In the genomic region with DNA sequence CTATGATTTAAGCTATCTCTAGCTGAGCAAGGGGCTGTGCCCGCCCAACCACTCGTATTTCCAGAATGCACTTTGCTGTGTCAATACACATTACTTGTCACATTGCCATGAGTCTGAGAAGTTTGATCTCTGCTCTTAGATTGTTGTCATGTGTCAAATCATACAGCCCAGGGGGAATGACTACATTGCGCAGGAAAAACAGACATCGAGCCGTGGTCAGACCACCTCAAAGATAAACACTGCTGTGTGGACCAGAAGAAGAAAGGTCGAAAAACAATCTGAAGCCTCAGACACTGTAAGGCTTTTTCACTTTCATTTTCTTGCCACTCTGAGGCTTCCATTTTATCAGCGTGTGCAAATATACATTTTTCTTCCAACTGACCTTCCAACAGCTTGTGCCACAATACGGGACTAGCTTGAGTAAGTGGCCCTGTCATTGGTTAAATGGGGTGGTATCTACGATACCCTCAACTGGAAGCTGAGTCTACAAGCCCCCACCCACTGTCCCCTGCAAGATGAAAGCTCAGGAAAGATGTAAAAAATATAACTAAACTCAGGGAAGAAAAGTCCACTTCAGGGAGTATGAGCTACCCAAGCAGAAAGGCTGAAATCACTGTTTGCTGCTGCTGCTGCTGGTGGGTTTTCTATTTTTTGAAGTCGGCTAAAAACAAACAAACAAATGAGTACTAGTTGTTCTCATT, we compare ENCODE assay signal across 10 cellular contexts.
DNase-seq lines count a peak whose midpoint lies in the region; ATAC-seq and TF ChIP-seq lines count a peak whose summit lies in the region.
"Had no signal": no experiment of that assay in that cellular context is flagged by ENCODE, and none has a peak within 500 bp of the region (broad histone marks: within the 10 kb centered on the region; RNA-seq: fewer than 3 reads in every experiment).

No MANE protein-coding gene starts in this region.

- no peak for ATAC-seq in activated naive CD8-positive, alpha-beta T cell treated with anti-CD3 and anti-CD28 coated beads, Interleukin-2, amount 50 U/mL, for 24 hours
- ATAC-seq in GM21737 (IDR thresholded peaks at IDR 0.05; ENCODE audit: unreplicated experiment), result no peak

- intact Hi-C loops in vagina (cut with DNase I), result no loop called here

- H3K27ac ChIP-seq in mucosa of rectum (ENCODE audit: low read depth in 2 of 2, low read length in 2 of 2) (peak overlapping the region in 1 of 2 donors; percentile 16), vagina (peak overlapping the region; percentile 54)

- no peaks in the 10 kb centered on the region for H3K36me3 Mint-ChIP-seq in activated naive CD8-positive, alpha-beta T cell
- no peaks in the 10 kb centered on the region for H3K36me3 Mint-ChIP-seq in activated naive CD8-positive, alpha-beta T cell treated with anti-CD3 and anti-CD28 coated beads, Interleukin-2, amount 50 U/mL, for 24 hours (ENCODE audit: low read depth)

- H3K9me3 Mint-ChIP-seq in activated naive CD8-positive, alpha-beta T cell (ENCODE audit: low read depth), result no peaks in the 10 kb centered on the region
- peaks cover 4% of the 10 kb centered on the region for H3K9me3 Mint-ChIP-seq in activated naive CD8-positive, alpha-beta T cell treated with anti-CD3 and anti-CD28 coated beads, Interleukin-2, amount 50 U/mL, for 24 hours

- H3K36me3 ChIP-seq in mucosa of rectum (ENCODE audit: control insufficient read depth in 2 of 2, insufficient read depth in 2 of 2, low read length in 2 of 2) (no peaks in the 10 kb centered on the region), vagina (no peaks in the 10 kb centered on the region)

- TF ChIP-seq CTCF in choroid plexus epithelial cell (conservative IDR thresholded peaks at IDR 0.05; ENCODE audit: low read depth, low read length) (no peak), vagina (IDR thresholded peaks at IDR 0.05) (no peak)

- no peak for TF ChIP-seq POLR2A in vagina (IDR thresholded peaks at IDR 0.05)

- peak overlapping the region; percentile 44 for H3K4me3 ChIP-seq in choroid plexus epithelial cell (ENCODE audit: low read depth, low read length)
- peak overlapping the region; percentile 61 to 76 for H3K4me3 ChIP-seq in mucosa of rectum (ENCODE audit: low read length in 2 of 2)
- peak overlapping the region; percentile 1 to 29 for H3K4me3 ChIP-seq in vagina

- peaks cover 10% of the 10 kb centered on the region for H3K4me1 Mint-ChIP-seq in activated naive CD8-positive, alpha-beta T cell (ENCODE audit: low read depth)
- H3K4me1 Mint-ChIP-seq in activated naive CD8-positive, alpha-beta T cell treated with anti-CD3 and anti-CD28 coated beads, Interleukin-2, amount 50 U/mL, for 24 hours, result no peaks in the 10 kb centered on the region

- no peaks in the 10 kb centered on the region for H3K9me3 ChIP-seq in mucosa of rectum (ENCODE audit: control insufficient read depth in 2 of 2, low read length in 2 of 2)
- no peaks in the 10 kb centered on the region for H3K9me3 ChIP-seq in vagina

- DNase-seq in activated naive CD8-positive, alpha-beta T cell treated with anti-CD3 and anti-CD28 coated beads, Interleukin-2, amount 50 U/mL, for 24 hours, result no peak
- DNase-seq in choroid plexus epithelial cell (ENCODE audit: low read depth) (peak; percentile 84), vagina (ENCODE audit: extremely low spot score in 2 of 2) (no peak), HT-29 (ENCODE audit: low spot score) (no peak), LoVo (ENCODE audit: low spot score) (no peak)
- DNase-seq: SHP77, substantia nigra had no signal

- H3K9ac ChIP-seq in mucosa of rectum (ENCODE audit: low read depth in 1 of 2, low read length in 2 of 2), result peak overlapping the region in 1 of 2 donors; percentile 62

- no peaks in the 10 kb centered on the region for H3K27me3 Mint-ChIP-seq in activated naive CD8-positive, alpha-beta T cell
- no peaks in the 10 kb centered on the region for H3K27me3 Mint-ChIP-seq in activated naive CD8-positive, alpha-beta T cell treated with anti-CD3 and anti-CD28 coated beads, Interleukin-2, amount 50 U/mL, for 24 hours

- no peaks in the 10 kb centered on the region for H3K27me3 ChIP-seq in mucosa of rectum (ENCODE audit: control insufficient read depth in 2 of 2, insufficient read depth in 2 of 2, low read length in 2 of 2)
- no peaks in the 10 kb centered on the region for H3K27me3 ChIP-seq in vagina

- H3K27ac Mint-ChIP-seq in activated naive CD8-positive, alpha-beta T cell, result no peak overlapping the region
- no peak overlapping the region for H3K27ac Mint-ChIP-seq in activated naive CD8-positive, alpha-beta T cell treated with anti-CD3 and anti-CD28 coated beads, Interleukin-2, amount 50 U/mL, for 24 hours

- peaks cover 3% of the 10 kb centered on the region in 2 donors for H3K4me1 ChIP-seq in mucosa of rectum (ENCODE audit: control insufficient read depth in 2 of 2, insufficient read depth in 2 of 2, low read length in 2 of 2)
- peaks cover 16% of the 10 kb centered on the region for H3K4me1 ChIP-seq in vagina

- peak overlapping the region; percentile 36 for H3K4me3 Mint-ChIP-seq in activated naive CD8-positive, alpha-beta T cell
- H3K4me3 Mint-ChIP-seq in activated naive CD8-positive, alpha-beta T cell treated with anti-CD3 and anti-CD28 coated beads, Interleukin-2, amount 50 U/mL, for 24 hours, result no peak overlapping the region

Comparison
In these comparisons a context has a peak if more than half of its experiments do, and no peak if none do; other contexts are left out.
1. H3K4me3 ChIP-seq: peak in every context shown above with its lines; median percentile 68 in mucosa of rectum; 44 in choroid plexus epithelial cell; 15 in vagina.